11 cellular contexts compared by ENCODE assay signal in the genomic region with DNA sequence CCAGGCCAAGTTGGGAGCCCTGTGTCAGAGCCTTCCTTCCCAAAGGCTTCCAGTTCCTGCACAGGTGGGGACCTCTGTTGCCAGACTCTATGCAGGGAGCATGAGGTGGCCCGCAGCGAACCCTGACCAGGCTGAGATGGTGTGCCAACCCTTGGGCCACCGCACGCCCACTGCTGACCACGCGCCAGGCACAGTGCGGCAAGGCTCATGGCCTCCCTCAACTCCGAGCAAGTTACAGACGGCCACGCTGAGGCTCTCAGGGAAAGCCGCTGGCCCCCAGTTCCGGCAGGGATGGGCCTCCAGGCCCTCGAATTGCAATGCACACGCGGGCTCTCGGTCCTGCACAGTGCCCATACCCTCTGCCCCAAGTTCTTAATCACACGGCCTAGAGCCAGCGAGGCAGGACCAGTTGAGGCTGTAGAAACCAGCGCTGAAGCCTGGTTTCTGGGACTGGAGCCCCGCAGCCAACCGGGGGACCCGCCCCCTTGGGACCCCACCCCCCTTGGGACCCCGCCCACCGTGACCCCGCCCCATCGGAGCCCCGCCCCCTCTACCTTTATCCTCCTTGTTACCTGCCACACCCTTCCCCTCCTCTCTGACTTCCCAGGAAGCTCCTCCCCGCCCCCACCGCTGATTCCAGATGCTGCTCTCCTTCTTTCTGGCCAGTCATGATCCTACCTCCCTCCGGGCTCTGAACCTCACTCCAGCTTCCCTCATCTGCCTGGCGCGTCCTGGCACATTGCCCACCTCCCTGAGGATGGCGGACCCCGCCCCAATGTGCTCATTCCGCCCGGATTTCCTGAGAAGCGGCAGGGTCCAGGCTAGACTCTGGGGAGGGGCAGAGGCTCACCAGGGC. TPM values are rescaled to one million over a fixed set of nuclear protein-coding genes. Genes with fewer than 3 reads are reported as not detected.
A peak's percentile ranks its signal among the peaks of the same experiment; 100 is the strongest.
DNase-seq lines count a peak whose midpoint lies in the region; ATAC-seq and TF ChIP-seq lines count a peak whose summit lies in the region.
"Had no signal": no experiment of that assay in that cellular context is flagged by ENCODE, and none has a peak within 500 bp of the region (broad histone marks: within the 10 kb centered on the region; RNA-seq: fewer than 3 reads in every experiment).

No MANE protein-coding gene starts in this region.

- in situ Hi-C loops in Panc1 (cut with HindIII; ENCODE audit: low pct_unique_long_range_greater_than_20kb, low sequenced_read_pairs) = no loop called here

- no peak overlapping the region for H3K4me3 Mint-ChIP-seq in activated CD4-positive, alpha-beta T cell treated with anti-CD3 and anti-CD28 coated beads for 36 hours

- intact Hi-C loops in activated CD4-positive, alpha-beta T cell treated with anti-CD3 and anti-CD28 coated beads for 36 hours (cut with DNase I, micrococcal nuclease) = no loop called here
- intact Hi-C loops in Panc1 (cut with micrococcal nuclease; ENCODE audit: unreplicated experiment) = no loop called here
- intact Hi-C loops in right cardiac atrium (cut with DNase I) = no loop called here

- peak; percentile 29 for DNase-seq in activated CD4-positive, alpha-beta T cell treated with anti-CD3 and anti-CD28 coated beads for 36 hours
- DNase-seq in activated CD4-positive, alpha-beta T cell treated with anti-CD3 and anti-CD28 coated beads, Interleukin-2, amount 50 U/mL, for 4 hours = no peak
- DNase-seq in Panc1 (ENCODE audit: low read depth, low spot score) (no peak), right cardiac atrium (peak; percentile 74 to 87 (median 77))
- peak; percentile 35 for DNase-seq in stimulated activated CD8-positive, alpha-beta memory T cell treated with anti-CD3 and anti-CD28 coated beads, Interleukin-4, amount 100 ng/mL, for 48 hours
- DNase-seq in activated CD4-positive, alpha-beta T cell treated with anti-CD3 and anti-CD28 coated beads, Interleukin-2, amount 50 U/mL, for 1 hour = no peak
- DNase-seq: activated CD4-positive, CD25-positive, alpha-beta regulatory T cell treated with anti-CD3 and anti-CD28 coated beads, Interleukin-2, amount 50 U/mL, for 72 hours; GOT3 had no signal

- H3K4me3 ChIP-seq in Panc1 (ENCODE audit: low read depth in 2 of 2, low read length in 2 of 2) (no peak overlapping the region), right cardiac atrium (ENCODE audit: low read length) (no peak overlapping the region)

- TF ChIP-seq CTCF in Panc1 (IDR thresholded peaks at IDR 0.05) = no peak

- no peak overlapping the region for H3K27ac Mint-ChIP-seq in activated CD4-positive, alpha-beta T cell treated with anti-CD3 and anti-CD28 coated beads for 36 hours

- no peaks in the 10 kb centered on the region for H3K36me3 ChIP-seq in Panc1 (ENCODE audit: control insufficient read depth, insufficient read depth, low read length)

- ATAC-seq in activated CD4-positive, alpha-beta T cell treated with anti-CD3 and anti-CD28 coated beads for 36 hours = no peak
- ATAC-seq in Panc1 (0 out of 2 replicates have a peak, but pooled peaks have one; percentile 24), right cardiac atrium (peak; percentile 49 to 73), HG02610 (IDR thresholded peaks at IDR 0.05; ENCODE audit: unreplicated experiment) (no peak), GM19328 (IDR thresholded peaks at IDR 0.05; ENCODE audit: unreplicated experiment) (no peak)

- BruUV-seq in Panc1 (replicated peaks; lab: Mats Ljungman, UMichigan) = no TSS peak

- peaks cover 7% of the 10 kb centered on the region for H3K4me1 Mint-ChIP-seq in activated CD4-positive, alpha-beta T cell treated with anti-CD3 and anti-CD28 coated beads for 36 hours

- no peaks in the 10 kb centered on the region for H3K36me3 Mint-ChIP-seq in activated CD4-positive, alpha-beta T cell treated with anti-CD3 and anti-CD28 coated beads for 36 hours (ENCODE audit: low read depth)

- no peak overlapping the region for H3K27ac ChIP-seq in Panc1 (ENCODE audit: low read length)
- no peak overlapping the region for H3K27ac ChIP-seq in right cardiac atrium (ENCODE audit: low read length)
- H3K27ac ChIP-seq: HL-60 had no signal

- 34% methylated on average over 37 of the region's 37 CpGs for WGBS in right cardiac atrium

- H3K27me3 ChIP-seq in Panc1 (ENCODE audit: control insufficient read depth, insufficient read depth, low read length) (no peaks in the 10 kb centered on the region), right cardiac atrium (ENCODE audit: control insufficient read depth, insufficient read depth) (no peaks in the 10 kb centered on the region)

- CTCF ChIA-PET in activated CD4-positive, alpha-beta T cell treated with anti-CD3 and anti-CD28 coated beads for 36 hours (lab: Charles Lee) = no interaction called here
- CTCF ChIA-PET in Panc1 (lab: Charles Lee) = no interaction called here

- H3K4me1 ChIP-seq in Panc1 (ENCODE audit: control insufficient read depth, insufficient read depth, low read length) = no peaks in the 10 kb centered on the region
- H3K4me1 ChIP-seq in right cardiac atrium (ENCODE audit: control insufficient read depth, insufficient read depth, low read length) = peaks cover 2% of the 10 kb centered on the region

- no peaks in the 10 kb centered on the region for H3K27me3 Mint-ChIP-seq in activated CD4-positive, alpha-beta T cell treated with anti-CD3 and anti-CD28 coated beads for 36 hours

- H3K9me3 ChIP-seq in Panc1 (ENCODE audit: control insufficient read depth, insufficient read depth, low read depth, low read length) (no peaks in the 10 kb centered on the region), right cardiac atrium (ENCODE audit: control insufficient read depth, low read length) (no peaks in the 10 kb centered on the region)

- H3K9me3 Mint-ChIP-seq in activated CD4-positive, alpha-beta T cell treated with anti-CD3 and anti-CD28 coated beads for 36 hours (ENCODE audit: low read depth) = no peaks in the 10 kb centered on the region

- POLR2A ChIA-PET in activated CD4-positive, alpha-beta T cell treated with anti-CD3 and anti-CD28 coated beads for 36 hours (lab: Charles Lee) = no interaction called here
- POLR2A ChIA-PET in Panc1 (lab: Charles Lee) = no interaction called here

RNA-seq across cellular contexts. Expression of a gene that starts 6.0 kb away (rescaled TPM):
- 1 to 10 TPM in 1 of 2 experiments, under 1 TPM in 1; 0.51 to 1.1 TPM for total RNA-seq in activated CD4-positive, alpha-beta T cell treated with anti-CD3 and anti-CD28 coated beads for 36 hours
- total RNA-seq in Panc1 (2021; ENCODE audit: unreplicated experiment) = 2.9 TPM
- polyA plus RNA-seq in Panc1 (2012; ENCODE audit: insufficient read length) = 8.1 TPM
- 1 to 10 TPM; 1.5 to 2.5 (median 2.3) TPM for total RNA-seq in right cardiac atrium
- 3.2 TPM for polyA plus RNA-seq in right cardiac atrium

RNA-seq across cellular contexts. Expression of a gene that starts 33.1 kb away (rescaled TPM):
- 1 to 10 TPM; 5.1 to 8.5 TPM for total RNA-seq in activated CD4-positive, alpha-beta T cell treated with anti-CD3 and anti-CD28 coated beads for 36 hours
- 30.2 TPM for total RNA-seq in Panc1 (2021; ENCODE audit: unreplicated experiment)
- polyA plus RNA-seq in Panc1 (2012; ENCODE audit: insufficient read length) = 56.0 TPM
- 100 to 1,000 TPM; 101 to 120 (median 115) TPM for total RNA-seq in right cardiac atrium
- polyA plus RNA-seq in right cardiac atrium = 143 TPM

RNA-seq across cellular contexts. Expression of a gene that starts 39.6 kb away (rescaled TPM):
- 1 to 10 TPM; 6.7 to 7.7 TPM for total RNA-seq in activated CD4-positive, alpha-beta T cell treated with anti-CD3 and anti-CD28 coated beads for 36 hours
- total RNA-seq in Panc1 (2021; ENCODE audit: unreplicated experiment) (28.0 TPM), right cardiac atrium (10 to 100 TPM; 19.5 to 24.4 (median 21.8) TPM)
- polyA plus RNA-seq in Panc1 (2012; ENCODE audit: insufficient read length) = 27.6 TPM
- polyA plus RNA-seq in right cardiac atrium = 20.7 TPM

RNA-seq across cellular contexts. Expression of a gene that starts 52.7 kb away (rescaled TPM):
- 100 to 1,000 TPM in 1 of 2 experiments, 10 to 100 TPM in 1; 82.2 to 108 TPM for total RNA-seq in activated CD4-positive, alpha-beta T cell treated with anti-CD3 and anti-CD28 coated beads for 36 hours
- total RNA-seq in Panc1 (2021; ENCODE audit: unreplicated experiment) (176 TPM), right cardiac atrium (10 to 100 TPM; 53.4 to 70.9 (median 65.4) TPM)
- 299 TPM for polyA plus RNA-seq in Panc1 (2012; ENCODE audit: insufficient read length)
- polyA plus RNA-seq in right cardiac atrium = 33.5 TPM

Comparison
In these comparisons a context has a peak if more than half of its experiments do, and no peak if none do; other contexts are left out.
1. DNase-seq: peak in activated CD4-positive, alpha-beta T cell treated with anti-CD3 and anti-CD28 coated beads for 36 hours (single experiment), right cardiac atrium (3 of 3) and stimulated activated CD8-positive, alpha-beta memory T cell treated with anti-CD3 and anti-CD28 coated beads, Interleukin-4, amount 100 ng/mL, for 48 hours (single experiment); none in activated CD4-positive, alpha-beta T cell treated with anti-CD3 and anti-CD28 coated beads, Interleukin-2, amount 50 U/mL, for 4 hours (0 of 2), Panc1 (single experiment) and activated CD4-positive, alpha-beta T cell treated with anti-CD3 and anti-CD28 coated beads, Interleukin-2, amount 50 U/mL, for 1 hour (single experiment).
2. ATAC-seq: peak in Panc1 (single experiment) and right cardiac atrium (2 of 2); none in activated CD4-positive, alpha-beta T cell treated with anti-CD3 and anti-CD28 coated beads for 36 hours (single experiment), HG02610 (single experiment) and GM19328 (single experiment).